In the genomic region with DNA sequence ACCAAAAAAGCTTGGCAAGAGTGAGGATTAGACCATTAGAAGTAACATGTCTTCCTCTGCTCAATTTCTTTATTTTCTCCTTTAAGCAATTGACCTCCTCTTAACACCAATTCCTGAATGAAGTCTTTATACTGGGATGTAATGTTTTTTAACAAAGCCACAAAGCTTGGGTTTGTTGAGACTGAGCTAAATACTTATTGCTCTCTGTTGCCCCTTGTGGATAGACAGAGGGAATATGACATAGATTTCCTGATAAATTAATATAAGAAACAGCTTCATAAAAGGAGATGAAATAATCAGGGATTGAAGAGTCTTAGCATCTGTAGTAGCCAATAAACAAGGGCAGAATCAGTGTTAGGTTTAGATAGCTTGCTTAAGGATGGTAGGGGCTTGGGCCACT, we compare ENCODE assay signal across 11 cellular contexts. TPM values are rescaled to one million over a fixed set of nuclear protein-coding genes. Genes with fewer than 3 reads are reported as not detected.
DNase-seq lines count a peak whose midpoint lies in the region; ATAC-seq and TF ChIP-seq lines count a peak whose summit lies in the region.
"Had no signal": no experiment of that assay in that cellular context is flagged by ENCODE, and none has a peak within 500 bp of the region (broad histone marks: within the 10 kb centered on the region; RNA-seq: fewer than 3 reads in every experiment).

No MANE protein-coding gene starts in this region.

- H4K20me1 ChIP-seq in MM.1S (ENCODE audit: insufficient read depth, low read length) (no peaks in the 10 kb centered on the region), osteoblast (ENCODE audit: insufficient read depth, low read length) (no peaks in the 10 kb centered on the region)

- H3K27ac ChIP-seq in MM.1S (ENCODE audit: low read length) (no peak overlapping the region), dorsolateral prefrontal cortex (no peak overlapping the region), osteoblast (ENCODE audit: low read depth, low read length) (no peak overlapping the region)

- no peak overlapping the region for H3K4me2 ChIP-seq in MM.1S (ENCODE audit: low read depth, low read length)
- no peak overlapping the region for H3K4me2 ChIP-seq in osteoblast (ENCODE audit: insufficient read depth, low read length)

- no peak overlapping the region for H3K4me3 ChIP-seq in GM12865 (ENCODE audit: low read depth, low read length)
- no peak overlapping the region for H3K4me3 ChIP-seq in MM.1S (ENCODE audit: low read length)
- H3K4me3 ChIP-seq in dorsolateral prefrontal cortex = no peak overlapping the region
- H3K4me3 ChIP-seq in osteoblast (ENCODE audit: insufficient read depth, low read length) = no peak overlapping the region

- no peaks in the 10 kb centered on the region for H3K9me3 ChIP-seq in MM.1S (replicated peaks; ENCODE audit: insufficient read depth, low read length)
- no peaks in the 10 kb centered on the region for H3K9me3 ChIP-seq in osteoblast (ENCODE audit: low read depth, low read length)

- H3K27me3 ChIP-seq in MM.1S (replicated peaks; ENCODE audit: insufficient read depth, low read length) = no peaks in the 10 kb centered on the region
- peaks cover 0 to 74% (median 20%) of the 10 kb centered on the region in 45 donors for H3K27me3 ChIP-seq in dorsolateral prefrontal cortex
- no peaks in the 10 kb centered on the region for H3K27me3 ChIP-seq in osteoblast (ENCODE audit: insufficient read depth, low read length)

- H3K4me1 ChIP-seq in MM.1S (ENCODE audit: low read length) (no peaks in the 10 kb centered on the region), osteoblast (ENCODE audit: insufficient read depth, low read length) (no peaks in the 10 kb centered on the region)

- no peaks in the 10 kb centered on the region for H3F3A ChIP-seq in MM.1S (ENCODE audit: insufficient read depth, low read length)

- no peak for DNase-seq in GM12865 (ENCODE audit: low read depth)
- DNase-seq in MM.1S = no peak
- no peak for DNase-seq in dorsolateral prefrontal cortex
- DNase-seq in osteoblast (ENCODE audit: insufficient read length, low spot score, missing footprints) = no peak
- DNase-seq in left colon = no peak
- DNase-seq: activated T-cell treated with anti-CD3 and anti-CD28 coated beads, Interleukin-2, amount 50 U/mL, for 72 hours; NCI-H187; T-helper 1 cell had no signal

- intact Hi-C loops in dorsolateral prefrontal cortex (cut with DNase I) (no loop called here), left colon (cut with DNase I, micrococcal nuclease) (no loop called here)

- peak; percentile 4 for TF ChIP-seq CTCF in GM12865 (IDR thresholded peaks at IDR 0.05; ENCODE audit: insufficient read depth, low read depth, low read length, missing control alignments)
- TF ChIP-seq CTCF in MM.1S (IDR thresholded peaks at IDR 0.05; ENCODE audit: low read length) = peak; percentile 38; the same call in 1 of the 2 replicates
- TF ChIP-seq CTCF in dorsolateral prefrontal cortex (IDR thresholded peaks at IDR 0.05 in 54 of 56, conservative IDR thresholded peaks at IDR 0.05 in 2 of 56; ENCODE audit: low read depth in 1 of 56, partially characterized antibody in 56 of 56) = peak in 29 of 56 donors; percentile 7 to 42 (median 26)
- peak; percentile 41 for TF ChIP-seq CTCF in osteoblast (IDR thresholded peaks at IDR 0.05; ENCODE audit: extremely low read depth, low read depth, low read length)

- H3K9ac ChIP-seq in MM.1S (ENCODE audit: low read length) = no peak overlapping the region

- no peaks in the 10 kb centered on the region for H3K9me2 ChIP-seq in MM.1S (replicated peaks; ENCODE audit: insufficient read depth, low read length)

- H3K36me3 ChIP-seq in MM.1S (replicated peaks; ENCODE audit: insufficient read depth, low read length) (no peaks in the 10 kb centered on the region), osteoblast (ENCODE audit: insufficient read depth, low read length) (no peaks in the 10 kb centered on the region)

- ATAC-seq in HG03432 (IDR thresholded peaks at IDR 0.05; ENCODE audit: unreplicated experiment) (no peak), left colon (no peak), GM21423 (IDR thresholded peaks at IDR 0.05; ENCODE audit: unreplicated experiment) (no peak)
- ATAC-seq: activated T-cell treated with anti-CD3 and anti-CD28 coated beads, Interleukin-2, amount 50 U/mL, for 72 hours had no signal

- no peak overlapping the region for H2AFZ ChIP-seq in MM.1S (ENCODE audit: low read length)
- no peak overlapping the region for H2AFZ ChIP-seq in osteoblast (ENCODE audit: low read length)

- H3K79me2 ChIP-seq in MM.1S (ENCODE audit: low read length) = no peaks in the 10 kb centered on the region
- H3K79me2 ChIP-seq in osteoblast (ENCODE audit: insufficient read depth, low read length) = no peaks in the 10 kb centered on the region

RNA-seq across cellular contexts. Expression of a gene that starts 57.6 kb away (rescaled TPM):
- total RNA-seq in dorsolateral prefrontal cortex (1 to 10 TPM in 93 of 120 experiments, under 1 TPM in 26, not detected in 1; 0.37 to 4.2 (median 1.6) TPM), osteoblast (0.36 and 0.59 TPM in 2 replicates), left colon (not detected)
- total RNA-seq: activated T-cell treated with anti-CD3 and anti-CD28 coated beads, Interleukin-2, amount 50 U/mL, for 72 hours; pulmonary artery endothelial cell had no signal
